22 cellular contexts compared by ENCODE assay signal in genomic region chr4:101188906-101189305, GRCh38.
"Had no signal": no experiment of that assay in that cellular context is flagged by ENCODE, and none has a peak within 500 bp of the region (broad histone marks: within the 10 kb centered on the region; RNA-seq: fewer than 3 reads in every experiment).

No MANE protein-coding gene starts in this region.

- H3K27me3 ChIP-seq: heart left ventricle, neutrophil, spleen had no signal

- H3K36me3 ChIP-seq: heart left ventricle, thoracic aorta had no signal

- H3K27ac ChIP-seq: coronary artery, heart left ventricle, neutrophil, psoas muscle, spleen, thoracic aorta had no signal

- H3K27me3 Mint-ChIP-seq: naive thymus-derived CD8-positive, alpha-beta T cell; stimulated activated memory B cell treated with anti-CD40 and anti-IgM and Interleukin-4, amounts not matched to agents 10 μg/mL and 1 μg/mL and 100 μg/mL, for 72 hours; stimulated activated naive CD8-positive, alpha-beta T cell treated with anti-CD3 and anti-CD28 coated beads, Interleukin-15, Interleukin-2, amounts not matched to agents 100 ng/mL and 50 ng/mL, for 24 hours had no signal

- H3K9me3 ChIP-seq: heart left ventricle, mucosa of descending colon, neutrophil, psoas muscle, spleen, thoracic aorta had no signal

- H3K4me3 Mint-ChIP-seq: endodermal cell; naive thymus-derived CD8-positive, alpha-beta T cell; stimulated activated memory B cell treated with anti-CD40 and anti-IgM and Interleukin-4, amounts not matched to agents 10 μg/mL and 1 μg/mL and 100 μg/mL, for 72 hours; stimulated activated naive CD8-positive, alpha-beta T cell treated with anti-CD3 and anti-CD28 coated beads, Interleukin-15, Interleukin-2, amounts not matched to agents 100 ng/mL and 50 ng/mL, for 24 hours had no signal

- H3K4me3 ChIP-seq: coronary artery, heart left ventricle, lung, mucosa of descending colon, psoas muscle, spleen, thoracic aorta had no signal

- H3K27ac Mint-ChIP-seq: endodermal cell; stimulated activated naive CD8-positive, alpha-beta T cell treated with anti-CD3 and anti-CD28 coated beads, Interleukin-15, Interleukin-2, amounts not matched to agents 100 ng/mL and 50 ng/mL, for 24 hours had no signal

- DNase-seq: effector CD4-positive, alpha-beta T cell; endodermal cell; foreskin melanocyte; heart left ventricle; hippocampal formation; left ventricle myocardium superior; mucosa of descending colon; naive thymus-derived CD8-positive, alpha-beta T cell; psoas muscle; retina; spleen; stimulated activated CD4-positive, alpha-beta T cell treated with anti-CD3 and anti-CD28 coated beads, Interleukin-15, amount 100 ng/mL, for 24 hours; stimulated activated CD4-positive, alpha-beta T cell treated with anti-CD3 and anti-CD28 coated beads, Interleukin-1b, Interleukin-23, amount 100 ng/mL, for 48 hours; stimulated activated CD4-positive, alpha-beta T cell treated with anti-CD3 and anti-CD28 coated beads, Interleukin-4, amount 100 ng/mL, for 24 hours; trophoblast cell had no signal

- ATAC-seq: heart left ventricle; left ventricle myocardium superior; mucosa of descending colon; naive thymus-derived CD8-positive, alpha-beta T cell; psoas muscle; sciatic nerve; stimulated activated memory B cell treated with anti-CD40 and anti-IgM and Interleukin-4, amounts not matched to agents 10 μg/mL and 1 μg/mL and 100 μg/mL, for 72 hours had no signal
